In genomic region chr4:185554243-185555126, GRCh38 we compare ENCODE assay signal across 13 cellular contexts. TPM values are rescaled to one million over a fixed set of nuclear protein-coding genes. Genes with fewer than 3 reads are reported as not detected.
"Had no signal": no experiment of that assay in that cellular context is flagged by ENCODE, and none has a peak within 500 bp of the region (broad histone marks: within the 10 kb centered on the region; RNA-seq: fewer than 3 reads in every experiment).

No MANE protein-coding gene starts in this region.

- DNase-seq: activated CD4-positive, alpha-beta T cell treated with anti-CD3 and anti-CD28 coated beads for 1 hour; activated CD4-positive, alpha-beta T cell treated with anti-CD3 and anti-CD28 coated beads, Interleukin-2, amount 50 U/mL, for 4 hours; activated gamma-delta T cell; activated T-cell treated with anti-CD3 and anti-CD28 coated beads, Interleukin-2, amount 50 U/mL, for 72 hours; amniotic stem cell; colonic mucosa; left colon; stimulated activated CD4-positive, alpha-beta T cell treated with anti-CD3 and anti-CD28 coated beads, Interleukin-2, amount 100 ng/mL, for 48 hours; stimulated activated naive CD8-positive, alpha-beta T cell treated with anti-CD3 and anti-CD28 coated beads, Interleukin-15, amount 100 ng/mL, for 72 hours had no signal

- H3K27me3 ChIP-seq: colonic mucosa, SJSA1 had no signal

- ATAC-seq: activated T-cell treated with anti-CD3 and anti-CD28 coated beads, Interleukin-2, amount 50 U/mL, for 72 hours; left colon; stimulated activated naive CD8-positive, alpha-beta T cell treated with anti-CD3 and anti-CD28 coated beads, Interleukin-15, amount 100 ng/mL, for 72 hours had no signal

- H3K27ac ChIP-seq: colonic mucosa, SJSA1, VCaP had no signal

- H3K4me1 ChIP-seq: colonic mucosa had no signal

- FAIRE-seq: islet of Langerhans had no signal

- H3K4me3 ChIP-seq: colonic mucosa, SJSA1 had no signal

- H3K9me3 ChIP-seq: colonic mucosa, SJSA1 had no signal

- H3K36me3 ChIP-seq: colonic mucosa, SJSA1 had no signal

RNA-seq across cellular contexts. Expression of gene PDLIM3, which starts 19.2 kb away (rescaled TPM):
- total RNA-seq: activated CD8-positive, alpha-beta memory T cell treated with anti-CD3 and anti-CD28 coated beads for 36 hours had no signal
